Comparison of ENCODE assay signal across 9 cellular contexts in the genomic region with DNA sequence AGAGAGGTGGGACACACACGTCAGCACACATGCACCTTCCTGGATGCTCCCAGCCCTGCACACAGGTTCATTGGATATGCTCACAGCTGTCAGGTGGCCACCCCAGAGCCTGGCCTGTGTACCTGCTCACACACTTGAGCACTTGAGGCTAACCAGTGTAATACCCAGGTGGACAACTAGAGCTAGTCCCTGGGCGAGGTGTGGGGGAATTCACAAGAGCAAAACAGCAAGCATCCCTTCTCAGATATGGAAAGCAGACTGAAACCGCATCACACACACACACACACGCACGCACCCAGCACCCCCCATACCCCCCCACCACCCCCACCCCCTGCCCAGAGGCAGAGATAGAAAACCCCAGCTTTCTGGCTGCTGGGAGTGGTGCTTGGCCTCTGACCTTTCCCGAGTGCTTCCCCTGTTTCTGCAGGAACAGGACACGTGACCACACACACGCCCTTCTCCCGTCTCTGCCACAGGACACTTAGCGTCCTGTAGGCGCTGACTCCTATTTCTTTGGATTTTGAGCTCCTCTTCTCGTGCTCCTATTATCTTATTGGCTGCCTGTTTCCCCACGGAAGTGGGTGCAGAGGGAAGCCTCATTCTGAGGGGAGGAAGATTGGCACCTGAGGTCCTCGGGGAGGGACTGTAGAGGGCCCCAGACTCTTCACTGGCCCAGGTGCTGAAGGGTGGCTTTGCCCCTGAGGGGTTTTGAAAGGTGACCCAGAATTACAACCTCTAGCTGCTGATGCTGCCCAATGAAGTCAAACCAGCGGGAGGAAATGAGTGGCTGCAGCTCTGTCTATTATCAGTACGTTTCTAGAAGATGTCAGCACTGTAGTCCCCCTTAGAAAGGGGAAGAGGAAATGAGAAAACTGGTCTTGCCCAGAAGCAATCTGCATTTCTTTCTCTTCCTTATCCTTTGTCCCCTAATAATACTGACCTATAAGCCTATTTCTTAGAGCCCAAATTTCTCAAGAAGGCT.
DNase-seq lines count a peak whose midpoint lies in the region; ATAC-seq lines count a peak whose summit lies in the region.
"Had no signal": no experiment of that assay in that cellular context is flagged by ENCODE, and none has a peak within 500 bp of the region (broad histone marks: within the 10 kb centered on the region; RNA-seq: fewer than 3 reads in every experiment).

No MANE protein-coding gene starts in this region.

- ATAC-seq in GM19463 (IDR thresholded peaks at IDR 0.05; ENCODE audit: unreplicated experiment) (peak; percentile 43), HG03432 (IDR thresholded peaks at IDR 0.05; ENCODE audit: unreplicated experiment) (peak; percentile 58)
- no peak for ATAC-seq in effector memory CD8-positive, alpha-beta T cell (replicated peaks)

- peaks cover 56% of the 10 kb centered on the region for H3K36me3 Mint-ChIP-seq in effector memory CD8-positive, alpha-beta T cell (ENCODE audit: insufficient read depth)

- H3K4me2 ChIP-seq in BLaER1 treated with 17β-estradiol and CSF1 and Interleukin-3, amounts not matched to agents 10 nM and 100 nM = peak overlapping the region; percentile 62 to 92 (median 78)

- no peaks in the 10 kb centered on the region for H3K27me3 Mint-ChIP-seq in effector memory CD8-positive, alpha-beta T cell

- H3K27ac Mint-ChIP-seq in effector memory CD8-positive, alpha-beta T cell = peak overlapping the region; percentile 93 to 99

- H3K4me3 Mint-ChIP-seq in effector memory CD8-positive, alpha-beta T cell = peak overlapping the region; percentile 50 to 86

- no peaks in the 10 kb centered on the region; a peak in 1 of 22 replicates for H4K20me1 ChIP-seq in BLaER1 treated with 17β-estradiol and CSF1 and Interleukin-3, amounts not matched to agents 10 nM and 100 nM

- peak overlapping the region; percentile 26 to 85 (median 68); a peak in 19 of 22 replicates for H3K27ac ChIP-seq in BLaER1 treated with 17β-estradiol and CSF1 and Interleukin-3, amounts not matched to agents 10 nM and 100 nM

- H3K9me3 Mint-ChIP-seq in effector memory CD8-positive, alpha-beta T cell = no peaks in the 10 kb centered on the region

- peaks cover 48 to 78% (median 64%) of the 10 kb centered on the region in 10 experiments for H3K4me1 ChIP-seq in BLaER1 treated with 17β-estradiol and CSF1 and Interleukin-3, amounts not matched to agents 10 nM and 100 nM

- no peak for DNase-seq in effector memory CD8-positive, alpha-beta T cell
- DNase-seq in kidney glomerular epithelial cell (lab: John Stamatoyannopoulos, UW) (no peak), COLO668 (lab: John Stamatoyannopoulos, UW; ENCODE audit: unreplicated experiment) (no peak), HuH-7 (ENCODE audit: low spot score) (no peak), iPS-NIHi7 (ENCODE audit: extremely low spot score) (no peak)
- DNase-seq: DND-41 had no signal

- peaks cover 56 to 65% of the 10 kb centered on the region in 2 donors for H3K4me1 Mint-ChIP-seq in effector memory CD8-positive, alpha-beta T cell (ENCODE audit: low read depth in 2 of 2)

- peak overlapping the region in 5 of 11 experiments; percentile 0 to 63 (median 55); a peak in 5 of 22 replicates for H3K9ac ChIP-seq in BLaER1 treated with 17β-estradiol and CSF1 and Interleukin-3, amounts not matched to agents 10 nM and 100 nM

- H3K36me3 ChIP-seq in BLaER1 treated with 17β-estradiol and CSF1 and Interleukin-3, amounts not matched to agents 10 nM and 100 nM = peaks cover 0 to 45% (median 0%) of the 10 kb centered on the region in 11 experiments; a peak in 4 of 22 replicates

- H3K27me3 ChIP-seq in BLaER1 treated with 17β-estradiol and CSF1 and Interleukin-3, amounts not matched to agents 10 nM and 100 nM = no peaks in the 10 kb centered on the region

- no peaks in the 10 kb centered on the region; a peak in 1 of 22 replicates for H3K9me3 ChIP-seq in BLaER1 treated with 17β-estradiol and CSF1 and Interleukin-3, amounts not matched to agents 10 nM and 100 nM (replicated peaks in 1 of 11)

- H3K4me3 ChIP-seq in BLaER1 treated with 17β-estradiol and CSF1 and Interleukin-3, amounts not matched to agents 10 nM and 100 nM = no peak overlapping the region
